9 cellular contexts compared by ENCODE assay signal in the genomic region with DNA sequence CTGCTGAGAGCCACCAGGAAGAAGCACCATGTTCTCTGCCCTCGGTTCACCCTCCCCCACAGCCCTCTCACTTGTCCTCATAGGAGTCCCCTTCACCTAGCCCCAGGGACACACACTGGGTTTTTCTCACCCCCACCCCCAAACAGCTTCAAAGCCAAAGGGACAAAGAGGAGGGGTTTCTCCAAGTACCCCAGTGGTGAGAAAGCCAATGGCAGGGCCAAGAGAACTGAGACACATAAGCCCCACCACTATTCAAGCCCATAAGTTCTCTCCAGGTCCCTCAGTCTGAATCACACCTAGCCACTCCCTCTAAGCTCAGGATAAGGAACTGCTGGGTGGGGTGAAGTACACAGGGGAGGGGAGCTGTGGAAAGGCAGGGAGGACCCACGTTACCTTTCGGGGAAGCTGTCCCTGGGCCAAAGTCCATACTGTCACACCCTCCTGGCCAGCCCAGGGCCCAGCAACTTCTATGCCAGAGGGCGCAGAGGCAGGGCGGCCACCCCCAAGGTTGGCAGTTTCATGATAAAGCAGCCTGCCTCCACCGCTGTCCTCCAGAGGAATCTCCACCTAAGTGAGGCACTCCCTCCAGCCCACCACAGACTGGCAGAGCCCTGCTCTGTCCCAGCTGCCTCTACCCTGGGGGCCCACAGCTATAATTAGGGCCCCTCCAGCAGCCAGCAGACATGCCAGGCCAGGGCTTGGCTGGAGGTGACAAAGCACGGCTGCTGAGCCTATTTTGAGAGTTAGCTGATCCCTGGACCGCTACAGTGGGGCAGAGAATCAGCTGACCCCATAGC. TPM values are rescaled to one million over a fixed set of nuclear protein-coding genes. Genes with fewer than 3 reads are reported as not detected.
DNase-seq lines count a peak whose midpoint lies in the region; ATAC-seq and TF ChIP-seq lines count a peak whose summit lies in the region.
"Had no signal": no experiment of that assay in that cellular context is flagged by ENCODE, and none has a peak within 500 bp of the region (broad histone marks: within the 10 kb centered on the region; RNA-seq: fewer than 3 reads in every experiment).

No MANE protein-coding gene starts in this region.

- DNase-seq in activated CD4-positive, alpha-beta T cell treated with anti-CD3 and anti-CD28 coated beads, Interleukin-2, amount 10 ng/mL, durations not matched to agents 24 days and 14 days, result no peak
- DNase-seq in activated CD4-positive, alpha-beta T cell treated with anti-CD3 and anti-CD28 coated beads, Interleukin-2, amount 50 U/mL, for 48 hours, result no peak
- DNase-seq in coronary artery (ENCODE audit: low spot score) (peak; percentile 67), memory B cell (ENCODE audit: low spot score in 2 of 2) (no peak), tibial artery (no peak), COLO668 (lab: John Stamatoyannopoulos, UW; ENCODE audit: unreplicated experiment) (no peak), cerebellar cortex (ENCODE audit: low spot score) (no peak)
- DNase-seq: NCI-H1436 treated with DMSO at 0.1 percent for 48 hours had no signal

- TF ChIP-seq CTCF in coronary artery (IDR thresholded peaks at IDR 0.05) (no peak), tibial artery (IDR thresholded peaks at IDR 0.05) (no peak)

- H3K4me1 Mint-ChIP-seq in activated CD4-positive, alpha-beta T cell treated with anti-CD3 and anti-CD28 coated beads, Interleukin-2, amount 10 ng/mL, durations not matched to agents 24 days and 14 days, result peaks cover 40% of the 10 kb centered on the region
- peaks cover 63% of the 10 kb centered on the region for H3K4me1 Mint-ChIP-seq in memory B cell

- no peaks in the 10 kb centered on the region for H3K9me3 ChIP-seq in tibial artery

- intact Hi-C loops in activated CD4-positive, alpha-beta T cell treated with anti-CD3 and anti-CD28 coated beads, Interleukin-2, amount 10 ng/mL, durations not matched to agents 24 days and 14 days (cut with micrococcal nuclease), result no loop called here
- intact Hi-C loops in tibial artery (cut with DNase I; ENCODE audit: low total_unique reads), result no loop called here

- H3K27ac ChIP-seq in coronary artery (peak overlapping the region; percentile 15 to 82), tibial artery (peak overlapping the region; percentile 8 to 64)

- H3K4me3 ChIP-seq in coronary artery (no peak overlapping the region), tibial artery (no peak overlapping the region)

- H3K4me1 ChIP-seq in tibial artery, result peaks cover 0 to 19% (median 14%) of the 10 kb centered on the region in 4 donors

- H3K9me3 Mint-ChIP-seq in activated CD4-positive, alpha-beta T cell treated with anti-CD3 and anti-CD28 coated beads, Interleukin-2, amount 10 ng/mL, durations not matched to agents 24 days and 14 days, result no peaks in the 10 kb centered on the region
- no peaks in the 10 kb centered on the region for H3K9me3 Mint-ChIP-seq in memory B cell

- no peaks in the 10 kb centered on the region for H3K27me3 ChIP-seq in tibial artery

- H3K27ac Mint-ChIP-seq in activated CD4-positive, alpha-beta T cell treated with anti-CD3 and anti-CD28 coated beads, Interleukin-2, amount 10 ng/mL, durations not matched to agents 24 days and 14 days, result peak overlapping the region; percentile 34
- peak overlapping the region; percentile 98 for H3K27ac Mint-ChIP-seq in memory B cell

- peaks cover 32% of the 10 kb centered on the region for H3K36me3 Mint-ChIP-seq in activated CD4-positive, alpha-beta T cell treated with anti-CD3 and anti-CD28 coated beads, Interleukin-2, amount 10 ng/mL, durations not matched to agents 24 days and 14 days (ENCODE audit: low read depth)
- H3K36me3 Mint-ChIP-seq in memory B cell, result peaks cover 41% of the 10 kb centered on the region

- ATAC-seq in memory B cell (ENCODE audit: low read depth), result no peak
- ATAC-seq in GM18519 (IDR thresholded peaks at IDR 0.05; ENCODE audit: low FRiP score, unreplicated experiment), result no peak

- H3K36me3 ChIP-seq in tibial artery, result peaks cover 25 to 92% (median 62%) of the 10 kb centered on the region in 3 donors

- no peaks in the 10 kb centered on the region for H3K27me3 Mint-ChIP-seq in activated CD4-positive, alpha-beta T cell treated with anti-CD3 and anti-CD28 coated beads, Interleukin-2, amount 10 ng/mL, durations not matched to agents 24 days and 14 days
- no peaks in the 10 kb centered on the region for H3K27me3 Mint-ChIP-seq in memory B cell

- no peak overlapping the region for H3K4me3 Mint-ChIP-seq in activated CD4-positive, alpha-beta T cell treated with anti-CD3 and anti-CD28 coated beads, Interleukin-2, amount 10 ng/mL, durations not matched to agents 24 days and 14 days
- no peak overlapping the region for H3K4me3 Mint-ChIP-seq in memory B cell

RNA-seq across cellular contexts. Expression of gene PPP1R15B, which starts 39.0 kb away (rescaled TPM):
- 70.9 and 74.0 TPM in 2 replicates for total RNA-seq in activated CD4-positive, alpha-beta T cell treated with anti-CD3 and anti-CD28 coated beads, Interleukin-2, amount 10 ng/mL, durations not matched to agents 24 days and 14 days

RNA-seq across cellular contexts. Expression of gene PIK3C2B, which starts 43.9 kb away (rescaled TPM):
- total RNA-seq in activated CD4-positive, alpha-beta T cell treated with anti-CD3 and anti-CD28 coated beads, Interleukin-2, amount 10 ng/mL, durations not matched to agents 24 days and 14 days, result 22.7 and 23.6 TPM in 2 replicates
